Comparison of ENCODE assay signal across 1 cellular context in genomic region chr20:916125-916799, GRCh38.
TF ChIP-seq lines count a peak whose summit lies in the region.

ANGPT4 (minus strand) TSS chr20:916334; CDS start chr20:916214, 120 bp downstream.

TF ChIP-seq in HepG2, 621 proteins besides CTCF, POLR2A, EP300 and RAD21:
- TF ChIP-seq, protein P1, sequence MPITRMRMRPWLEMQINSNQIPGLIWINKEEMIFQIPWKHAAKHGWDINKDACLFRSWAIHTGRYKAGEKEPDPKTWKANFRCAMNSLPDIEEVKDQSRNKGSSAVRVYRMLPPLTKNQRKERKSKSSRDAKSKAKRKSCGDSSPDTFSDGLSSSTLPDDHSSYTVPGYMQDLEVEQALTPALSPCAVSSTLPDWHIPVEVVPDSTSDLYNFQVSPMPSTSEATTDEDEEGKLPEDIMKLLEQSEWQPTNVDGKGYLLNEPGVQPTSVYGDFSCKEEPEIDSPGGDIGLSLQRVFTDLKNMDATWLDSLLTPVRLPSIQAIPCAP (CRISPR knock-in tag; IDR thresholded peaks at IDR 0.05; ENCODE audit: low read depth) = no peak
- TF ChIP-seq SCMH1 (CRISPR knock-in tag; IDR thresholded peaks at IDR 0.05; ENCODE audit: borderline replicate concordance) = no peak
- no peak for TF ChIP-seq ZBTB14 (CRISPR knock-in tag; IDR thresholded peaks at IDR 0.05)
- no peak for TF ChIP-seq ZNF101 (CRISPR knock-in tag; IDR thresholded peaks at IDR 0.05; ENCODE audit: borderline replicate concordance, low read depth)
